8 cellular contexts compared by ENCODE assay signal in the genomic region with DNA sequence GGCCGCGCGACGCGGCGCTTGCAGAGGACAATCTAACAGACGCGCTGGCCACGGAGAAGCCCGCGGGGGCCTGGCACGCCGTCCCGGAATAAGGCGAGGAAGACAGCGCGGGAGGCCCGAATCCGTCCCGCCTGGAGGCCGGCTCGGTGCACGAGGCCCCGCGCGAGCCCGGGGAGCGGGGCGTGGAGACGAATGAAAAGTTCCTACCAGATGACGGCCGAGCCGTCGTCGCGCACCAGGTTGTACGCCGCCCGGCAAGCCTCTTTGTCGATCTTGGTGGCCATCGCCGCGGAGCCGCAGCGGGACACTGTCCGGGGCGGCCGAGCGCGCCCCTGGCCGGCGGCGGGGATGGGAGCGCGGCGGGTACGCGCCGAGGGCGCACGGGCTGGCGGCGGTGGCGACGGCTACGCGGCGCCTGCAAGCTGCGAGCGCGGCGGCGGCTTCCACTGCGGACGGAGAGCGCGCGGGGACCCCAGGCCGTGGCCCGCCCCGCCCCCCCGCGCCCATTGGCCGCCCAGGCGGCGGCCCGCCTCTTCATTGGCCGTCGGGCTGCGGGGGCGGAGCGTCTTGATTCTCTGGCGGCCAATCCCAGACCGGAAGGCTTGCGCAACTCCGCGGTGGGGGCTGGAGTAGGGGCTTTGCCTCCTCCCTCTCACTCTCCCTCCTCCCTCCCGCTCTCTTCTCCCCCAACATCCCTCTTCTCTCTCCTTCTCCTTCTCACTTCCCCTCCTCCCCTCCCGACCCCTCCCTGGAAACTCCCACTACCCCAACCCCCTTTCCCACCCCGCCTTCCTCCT. TPM values are rescaled to one million over a fixed set of nuclear protein-coding genes. Genes with fewer than 3 reads are reported as not detected.
DNase-seq lines count a peak whose midpoint lies in the region; ATAC-seq and TF ChIP-seq lines count a peak whose summit lies in the region.

A gene with protein sequence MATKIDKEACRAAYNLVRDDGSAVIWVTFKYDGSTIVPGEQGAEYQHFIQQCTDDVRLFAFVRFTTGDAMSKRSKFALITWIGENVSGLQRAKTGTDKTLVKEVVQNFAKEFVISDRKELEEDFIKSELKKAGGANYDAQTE (minus strand): TSS at position 448 of the 797 bp plus-strand sequence. CDS start 164 bp downstream, at position 284.

- TF ChIP-seq POLR2A in GM19193 (IDR thresholded peaks at IDR 0.05; ENCODE audit: extremely low read depth, insufficient read depth, insufficient read length): peak; percentile 86

- POLR2A ChIA-PET in activated CD4-positive, alpha-beta T cell treated with anti-CD3 and anti-CD28 coated beads for 36 hours (lab: Charles Lee): interaction anchor here (1.0 to 1.1 kb wide), 2 partner anchors 18 to 104 kb away, joined by 3 to 9 read pairs; no protein-coding TSS in a partner anchor

- peaks cover 37% of the 10 kb centered on the region for H3K36me3 Mint-ChIP-seq in activated CD4-positive, alpha-beta T cell treated with anti-CD3 and anti-CD28 coated beads for 36 hours (ENCODE audit: low read depth)

- peak; percentile 68 for ATAC-seq in HG03439 (IDR thresholded peaks at IDR 0.05; ENCODE audit: unreplicated experiment)
- ATAC-seq in activated CD4-positive, alpha-beta T cell treated with anti-CD3 and anti-CD28 coated beads for 36 hours: peak; percentile 77

- peaks cover 42% of the 10 kb centered on the region for H3K4me1 Mint-ChIP-seq in activated CD4-positive, alpha-beta T cell treated with anti-CD3 and anti-CD28 coated beads for 36 hours

- no peaks in the 10 kb centered on the region for H3K27me3 ChIP-seq in layer of hippocampus (ENCODE audit: control insufficient read depth, insufficient read depth, low read length)

- peak within 1 kb of the TSS; percentile 77 for H3K4me3 ChIP-seq in choroid plexus epithelial cell (ENCODE audit: low read depth, low read length)

- peak within 1 kb of the TSS; percentile 98 for H3K4me3 Mint-ChIP-seq in activated CD4-positive, alpha-beta T cell treated with anti-CD3 and anti-CD28 coated beads for 36 hours

- H3K27me3 Mint-ChIP-seq in activated CD4-positive, alpha-beta T cell treated with anti-CD3 and anti-CD28 coated beads for 36 hours: no peaks in the 10 kb centered on the region

- H3K27ac Mint-ChIP-seq in activated CD4-positive, alpha-beta T cell treated with anti-CD3 and anti-CD28 coated beads for 36 hours: peak within 1 kb of the TSS; percentile 87

- CTCF ChIA-PET in activated CD4-positive, alpha-beta T cell treated with anti-CD3 and anti-CD28 coated beads for 36 hours (lab: Charles Lee): interaction anchor here (0.7 to 10.6 kb wide), 5 partner anchors 18 to 121 kb away, joined by 3 to 87 read pairs (median 3); no protein-coding TSS in a partner anchor

- no peak for TF ChIP-seq CTCF in choroid plexus epithelial cell (conservative IDR thresholded peaks at IDR 0.05; ENCODE audit: low read depth, low read length)

- H3K9me3 Mint-ChIP-seq in activated CD4-positive, alpha-beta T cell treated with anti-CD3 and anti-CD28 coated beads for 36 hours (ENCODE audit: low read depth): no peaks in the 10 kb centered on the region

- peak; percentile 88 to 89 for DNase-seq in AML-193 (lab: John Stamatoyannopoulos, UW)
- DNase-seq in NCI-H524 (lab: John Stamatoyannopoulos, UW): peak; percentile 83 to 94
- DNase-seq in activated CD4-positive, alpha-beta T cell treated with anti-CD3 and anti-CD28 coated beads for 36 hours: peak; percentile 98
- peak; percentile 98 for DNase-seq in choroid plexus epithelial cell (ENCODE audit: low read depth)
- DNase-seq in stimulated activated CD4-positive, alpha-beta T cell treated with anti-CD3 and anti-CD28 coated beads, Interleukin-1b, Interleukin-23, amount 100 ng/mL, for 24 hours (ENCODE audit: low read depth in 4 of 4, low spot score in 1 of 4): peak; percentile 91 to 99 (median 94)

- peak within 1 kb of the TSS; percentile 71 for H3K27ac ChIP-seq in layer of hippocampus (ENCODE audit: low read depth, low read length)

- intact Hi-C loops in activated CD4-positive, alpha-beta T cell treated with anti-CD3 and anti-CD28 coated beads for 36 hours (cut with DNase I, micrococcal nuclease): loop anchor here (1.0 to 5.0 kb wide), 9 partner anchors 18 to 501 kb away; a partner anchor contains a TSS

RNA-seq across cellular contexts. Expression of the gene that starts here (rescaled TPM):
- total RNA-seq in activated CD4-positive, alpha-beta T cell treated with anti-CD3 and anti-CD28 coated beads for 36 hours: 100 to 1,000 TPM; 353 to 384 TPM

Comparison
In these comparisons a context has a peak if more than half of its experiments do, and no peak if none do; other contexts are left out.
1. Peak in every context shown above with its lines: DNase-seq, ATAC-seq, H3K4me3 ChIP-seq and H3K27ac ChIP-seq.